Comparison of ENCODE assay signal across 8 cellular contexts in genomic region chr11:122781378-122782040, GRCh38. TPM values are rescaled to one million over a fixed set of nuclear protein-coding genes. Genes with fewer than 3 reads are reported as not detected.
DNase-seq lines count a peak whose midpoint lies in the region; ATAC-seq and TF ChIP-seq lines count a peak whose summit lies in the region.

No MANE protein-coding gene starts in this region.

- H3K27me3 ChIP-seq in dorsolateral prefrontal cortex = no peaks in the 10 kb centered on the region
- no peaks in the 10 kb centered on the region for H3K27me3 ChIP-seq in lung (ENCODE audit: control insufficient read depth, insufficient read depth)

- WGBS in lung, 2 donors = 22 to 28% methylated on average over 12 of the region's 12 CpGs

- H3K36me3 ChIP-seq in lung (ENCODE audit: control insufficient read depth in 2 of 2, insufficient read depth in 2 of 2, low read length in 2 of 2) = peaks cover 0 to 4% of the 10 kb centered on the region in 2 donors

- DNase-seq in A172 (ENCODE audit: low spot score) (peak; percentile 72), NCI-H524 treated with DMSO at 0.1 percent for 48 hours (lab: John Stamatoyannopoulos, UW) (peak; percentile 26), dorsolateral prefrontal cortex (peak; percentile 77 to 93 (median 88)), lung (ENCODE audit: low spot score) (peak; percentile 88)
- peak; percentile 70 to 74 for DNase-seq in activated CD4-positive, alpha-beta T cell treated with anti-CD3 and anti-CD28 coated beads, Interleukin-2, amount 50 U/mL, for 4 hours
- peak; percentile 34 for DNase-seq in stimulated activated CD8-positive, alpha-beta memory T cell treated with anti-CD3 and anti-CD28 coated beads, Interleukin-12 subunit alpha, Interleukin-12 subunit beta, amount 100 ng/mL, for 24 hours (ENCODE audit: extremely low read depth)

- peak; percentile 80 for ATAC-seq in GM18498 (IDR thresholded peaks at IDR 0.05; ENCODE audit: unreplicated experiment)
- peak; percentile 89 for ATAC-seq in HG03342 (IDR thresholded peaks at IDR 0.05; ENCODE audit: unreplicated experiment)
- peak; percentile 89 for ATAC-seq in lung (ENCODE audit: insufficient read depth, low FRiP score)

- peak; percentile 86 to 99 (median 95) for TF ChIP-seq CTCF in dorsolateral prefrontal cortex (IDR thresholded peaks at IDR 0.05 in 54 of 56, conservative IDR thresholded peaks at IDR 0.05 in 2 of 56; ENCODE audit: low read depth in 1 of 56, partially characterized antibody in 56 of 56)
- TF ChIP-seq CTCF in lung (IDR thresholded peaks at IDR 0.05; ENCODE audit: control extremely low read depth, extremely low read depth) = peak; percentile 90

- no peak overlapping the region for H3K4me3 ChIP-seq in dorsolateral prefrontal cortex
- no peak overlapping the region for H3K4me3 ChIP-seq in lung

- H3K4me1 ChIP-seq in lung (ENCODE audit: control insufficient read depth in 2 of 2, insufficient read depth in 2 of 2, low read length in 2 of 2) = no peaks in the 10 kb centered on the region

- H3K27ac ChIP-seq in dorsolateral prefrontal cortex (peak overlapping the region in 5 of 59 donors; percentile 12 to 95 (median 20)), lung (ENCODE audit: low read depth in 1 of 2, low read length in 1 of 2) (no peak overlapping the region)

- intact Hi-C loops in dorsolateral prefrontal cortex (cut with DNase I) = loop anchor here (1.0 to 5.0 kb wide), 3 partner anchors 149 to 201 kb away; no protein-coding TSS in a partner anchor

- no peaks in the 10 kb centered on the region for H3K9me3 ChIP-seq in lung (ENCODE audit: control insufficient read depth in 2 of 2, insufficient read depth in 1 of 2, low read length in 1 of 2)

RNA-seq across cellular contexts. Expression of gene CRTAM, which starts 56.8 kb away (rescaled TPM):
- total RNA-seq in A172 (2014; rRNA removed; shearing (Covaris generic)) = not detected in 2 replicates
- 1 to 10 TPM in 6 of 120 experiments, under 1 TPM in 75, not detected in 39; 0.18 to 1.5 (median 0.47) TPM for total RNA-seq in dorsolateral prefrontal cortex
- 1 to 10 TPM in 1 of 2 donors, under 1 TPM in 1; 0.28 to 1.7 TPM for total RNA-seq in lung
- 1 to 10 TPM; 2.4 to 2.8 TPM for polyA plus RNA-seq in lung

Comparison
In these comparisons a context has a peak if more than half of its experiments do, and no peak if none do; other contexts are left out.
1. DNase-seq: peak in every context shown above with its lines; median percentile 88 in dorsolateral prefrontal cortex; 88 in lung; 72 in A172; 72 in activated CD4-positive, alpha-beta T cell treated with anti-CD3 and anti-CD28 coated beads, Interleukin-2, amount 50 U/mL, for 4 hours; 34 in stimulated activated CD8-positive, alpha-beta memory T cell treated with anti-CD3 and anti-CD28 coated beads, Interleukin-12 subunit alpha, Interleukin-12 subunit beta, amount 100 ng/mL, for 24 hours; 26 in NCI-H524 treated with DMSO at 0.1 percent for 48 hours.